ENCODE assay signal across 1 cellular context in the genomic region with DNA sequence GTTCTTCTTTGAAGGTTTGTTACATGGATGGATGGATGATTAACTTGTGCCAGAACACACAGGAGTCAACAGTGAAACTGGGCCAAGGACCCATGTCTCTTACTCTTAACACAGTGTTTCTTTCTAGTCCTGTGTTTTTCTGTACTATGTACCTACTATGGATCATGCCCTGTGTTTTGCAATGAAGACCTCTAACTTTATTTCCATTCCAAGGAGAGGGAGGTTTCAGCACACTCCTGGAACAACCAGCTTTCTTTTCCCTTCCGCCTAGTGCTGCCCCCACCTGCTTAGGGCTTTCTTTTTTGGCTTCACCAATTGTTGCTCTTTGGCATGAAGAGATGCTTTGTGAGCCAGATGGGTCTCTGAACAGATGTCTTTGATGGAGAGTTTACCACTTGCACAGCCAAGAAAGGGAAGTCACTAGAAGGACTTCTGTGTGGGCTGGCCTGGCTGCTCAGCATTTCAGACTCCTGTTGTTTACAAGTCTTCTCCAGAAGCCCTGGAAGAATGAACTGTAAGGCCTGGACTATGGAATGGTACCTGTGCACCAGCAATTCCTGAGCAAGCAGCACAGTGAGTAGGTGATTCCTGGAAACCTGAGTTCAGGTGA.
TF ChIP-seq lines count a peak whose summit lies in the region.

No MANE protein-coding gene starts in this region.

TF ChIP-seq in HepG2, 621 proteins besides CTCF, POLR2A, EP300 and RAD21 (continued from another document and continues in another):
- TF ChIP-seq, protein P1, sequence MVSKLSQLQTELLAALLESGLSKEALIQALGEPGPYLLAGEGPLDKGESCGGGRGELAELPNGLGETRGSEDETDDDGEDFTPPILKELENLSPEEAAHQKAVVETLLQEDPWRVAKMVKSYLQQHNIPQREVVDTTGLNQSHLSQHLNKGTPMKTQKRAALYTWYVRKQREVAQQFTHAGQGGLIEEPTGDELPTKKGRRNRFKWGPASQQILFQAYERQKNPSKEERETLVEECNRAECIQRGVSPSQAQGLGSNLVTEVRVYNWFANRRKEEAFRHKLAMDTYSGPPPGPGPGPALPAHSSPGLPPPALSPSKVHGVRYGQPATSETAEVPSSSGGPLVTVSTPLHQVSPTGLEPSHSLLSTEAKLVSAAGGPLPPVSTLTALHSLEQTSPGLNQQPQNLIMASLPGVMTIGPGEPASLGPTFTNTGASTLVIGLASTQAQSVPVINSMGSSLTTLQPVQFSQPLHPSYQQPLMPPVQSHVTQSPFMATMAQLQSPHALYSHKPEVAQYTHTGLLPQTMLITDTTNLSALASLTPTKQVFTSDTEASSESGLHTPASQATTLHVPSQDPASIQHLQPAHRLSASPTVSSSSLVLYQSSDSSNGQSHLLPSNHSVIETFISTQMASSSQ (IDR thresholded peaks at IDR 0.05; ENCODE audit: low read depth) = peak; percentile 82
- TF ChIP-seq, protein P1 (CRISPR knock-in tag; IDR thresholded peaks at IDR 0.05; ENCODE audit: borderline replicate concordance) = peak; percentile 74; the same call in 1 of the 2 replicates
- TF ChIP-seq JUN (CRISPR knock-in tag; IDR thresholded peaks at IDR 0.05) = no peak
- TF ChIP-seq, protein P2, sequence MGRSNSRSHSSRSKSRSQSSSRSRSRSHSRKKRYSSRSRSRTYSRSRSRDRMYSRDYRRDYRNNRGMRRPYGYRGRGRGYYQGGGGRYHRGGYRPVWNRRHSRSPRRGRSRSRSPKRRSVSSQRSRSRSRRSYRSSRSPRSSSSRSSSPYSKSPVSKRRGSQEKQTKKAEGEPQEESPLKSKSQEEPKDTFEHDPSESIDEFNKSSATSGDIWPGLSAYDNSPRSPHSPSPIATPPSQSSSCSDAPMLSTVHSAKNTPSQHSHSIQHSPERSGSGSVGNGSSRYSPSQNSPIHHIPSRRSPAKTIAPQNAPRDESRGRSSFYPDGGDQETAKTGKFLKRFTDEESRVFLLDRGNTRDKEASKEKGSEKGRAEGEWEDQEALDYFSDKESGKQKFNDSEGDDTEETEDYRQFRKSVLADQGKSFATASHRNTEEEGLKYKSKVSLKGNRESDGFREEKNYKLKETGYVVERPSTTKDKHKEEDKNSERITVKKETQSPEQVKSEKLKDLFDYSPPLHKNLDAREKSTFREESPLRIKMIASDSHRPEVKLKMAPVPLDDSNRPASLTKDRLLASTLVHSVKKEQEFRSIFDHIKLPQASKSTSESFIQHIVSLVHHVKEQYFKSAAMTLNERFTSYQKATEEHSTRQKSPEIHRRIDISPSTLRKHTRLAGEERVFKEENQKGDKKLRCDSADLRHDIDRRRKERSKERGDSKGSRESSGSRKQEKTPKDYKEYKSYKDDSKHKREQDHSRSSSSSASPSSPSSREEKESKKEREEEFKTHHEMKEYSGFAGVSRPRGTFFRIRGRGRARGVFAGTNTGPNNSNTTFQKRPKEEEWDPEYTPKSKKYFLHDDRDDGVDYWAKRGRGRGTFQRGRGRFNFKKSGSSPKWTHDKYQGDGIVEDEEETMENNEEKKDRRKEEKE (IDR thresholded peaks at IDR 0.05) = no peak
- peak; percentile 31; the same call in 1 of the 2 replicates for TF ChIP-seq ZNF331 (CRISPR knock-in tag; IDR thresholded peaks at IDR 0.05)
- TF ChIP-seq, protein P3, sequence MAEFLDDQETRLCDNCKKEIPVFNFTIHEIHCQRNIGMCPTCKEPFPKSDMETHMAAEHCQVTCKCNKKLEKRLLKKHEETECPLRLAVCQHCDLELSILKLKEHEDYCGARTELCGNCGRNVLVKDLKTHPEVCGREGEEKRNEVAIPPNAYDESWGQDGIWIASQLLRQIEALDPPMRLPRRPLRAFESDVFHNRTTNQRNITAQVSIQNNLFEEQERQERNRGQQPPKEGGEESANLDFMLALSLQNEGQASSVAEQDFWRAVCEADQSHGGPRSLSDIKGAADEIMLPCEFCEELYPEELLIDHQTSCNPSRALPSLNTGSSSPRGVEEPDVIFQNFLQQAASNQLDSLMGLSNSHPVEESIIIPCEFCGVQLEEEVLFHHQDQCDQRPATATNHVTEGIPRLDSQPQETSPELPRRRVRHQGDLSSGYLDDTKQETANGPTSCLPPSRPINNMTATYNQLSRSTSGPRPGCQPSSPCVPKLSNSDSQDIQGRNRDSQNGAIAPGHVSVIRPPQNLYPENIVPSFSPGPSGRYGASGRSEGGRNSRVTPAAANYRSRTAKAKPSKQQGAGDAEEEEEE (CRISPR knock-in tag; IDR thresholded peaks at IDR 0.05; ENCODE audit: borderline replicate concordance) = no peak
- TF ChIP-seq SOX13 (IDR thresholded peaks at IDR 0.05) = no peak
- peak in 1 of 2 experiments; percentile 50; a peak in 2 of 4 replicates for TF ChIP-seq SOX13 (CRISPR knock-in tag; conservative IDR thresholded peaks at IDR 0.05 in 1 of 2, IDR thresholded peaks at IDR 0.05 in 1 of 2)
- peak; percentile 39; the same call in 1 of the 2 replicates for TF ChIP-seq ZKSCAN8 (CRISPR knock-in tag; IDR thresholded peaks at IDR 0.05; ENCODE audit: borderline replicate concordance)
- TF ChIP-seq ZNF235 (CRISPR knock-in tag; IDR thresholded peaks at IDR 0.05; ENCODE audit: borderline replicate concordance) = no peak
- no peak for TF ChIP-seq TOE1 (CRISPR knock-in tag; IDR thresholded peaks at IDR 0.05)
- TF ChIP-seq MLLT10 (CRISPR knock-in tag; IDR thresholded peaks at IDR 0.05) = no peak
- peak; percentile 62 for TF ChIP-seq MED1 (CRISPR knock-in tag; IDR thresholded peaks at IDR 0.05)
- TF ChIP-seq, protein P4, sequence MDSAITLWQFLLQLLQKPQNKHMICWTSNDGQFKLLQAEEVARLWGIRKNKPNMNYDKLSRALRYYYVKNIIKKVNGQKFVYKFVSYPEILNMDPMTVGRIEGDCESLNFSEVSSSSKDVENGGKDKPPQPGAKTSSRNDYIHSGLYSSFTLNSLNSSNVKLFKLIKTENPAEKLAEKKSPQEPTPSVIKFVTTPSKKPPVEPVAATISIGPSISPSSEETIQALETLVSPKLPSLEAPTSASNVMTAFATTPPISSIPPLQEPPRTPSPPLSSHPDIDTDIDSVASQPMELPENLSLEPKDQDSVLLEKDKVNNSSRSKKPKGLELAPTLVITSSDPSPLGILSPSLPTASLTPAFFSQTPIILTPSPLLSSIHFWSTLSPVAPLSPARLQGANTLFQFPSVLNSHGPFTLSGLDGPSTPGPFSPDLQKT (CRISPR knock-in tag; IDR thresholded peaks at IDR 0.05; ENCODE audit: borderline replicate concordance) = no peak
- peak; percentile 36; the same call in 1 of the 2 replicates for TF ChIP-seq ZMYM4 (CRISPR knock-in tag; IDR thresholded peaks at IDR 0.05)
- 0 out of 2 replicates have a peak, but pooled peaks have one; percentile 21 for TF ChIP-seq FOXK2 (IDR thresholded peaks at IDR 0.05)
- TF ChIP-seq, protein P5, sequence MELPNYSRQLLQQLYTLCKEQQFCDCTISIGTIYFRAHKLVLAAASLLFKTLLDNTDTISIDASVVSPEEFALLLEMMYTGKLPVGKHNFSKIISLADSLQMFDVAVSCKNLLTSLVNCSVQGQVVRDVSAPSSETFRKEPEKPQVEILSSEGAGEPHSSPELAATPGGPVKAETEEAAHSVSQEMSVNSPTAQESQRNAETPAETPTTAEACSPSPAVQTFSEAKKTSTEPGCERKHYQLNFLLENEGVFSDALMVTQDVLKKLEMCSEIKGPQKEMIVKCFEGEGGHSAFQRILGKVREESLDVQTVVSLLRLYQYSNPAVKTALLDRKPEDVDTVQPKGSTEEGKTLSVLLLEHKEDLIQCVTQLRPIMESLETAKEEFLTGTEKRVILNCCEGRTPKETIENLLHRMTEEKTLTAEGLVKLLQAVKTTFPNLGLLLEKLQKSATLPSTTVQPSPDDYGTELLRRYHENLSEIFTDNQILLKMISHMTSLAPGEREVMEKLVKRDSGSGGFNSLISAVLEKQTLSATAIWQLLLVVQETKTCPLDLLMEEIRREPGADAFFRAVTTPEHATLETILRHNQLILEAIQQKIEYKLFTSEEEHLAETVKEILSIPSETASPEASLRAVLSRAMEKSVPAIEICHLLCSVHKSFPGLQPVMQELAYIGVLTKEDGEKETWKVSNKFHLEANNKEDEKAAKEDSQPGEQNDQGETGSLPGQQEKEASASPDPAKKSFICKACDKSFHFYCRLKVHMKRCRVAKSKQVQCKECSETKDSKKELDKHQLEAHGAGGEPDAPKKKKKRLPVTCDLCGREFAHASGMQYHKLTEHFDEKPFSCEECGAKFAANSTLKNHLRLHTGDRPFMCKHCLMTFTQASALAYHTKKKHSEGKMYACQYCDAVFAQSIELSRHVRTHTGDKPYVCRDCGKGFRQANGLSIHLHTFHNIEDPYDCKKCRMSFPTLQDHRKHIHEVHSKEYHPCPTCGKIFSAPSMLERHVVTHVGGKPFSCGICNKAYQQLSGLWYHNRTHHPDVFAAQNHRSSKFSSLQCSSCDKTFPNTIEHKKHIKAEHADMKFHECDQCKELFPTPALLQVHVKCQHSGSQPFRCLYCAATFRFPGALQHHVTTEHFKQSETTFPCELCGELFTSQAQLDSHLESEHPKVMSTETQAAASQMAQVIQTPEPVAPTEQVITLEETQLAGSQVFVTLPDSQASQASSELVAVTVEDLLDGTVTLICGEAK (IDR thresholded peaks at IDR 0.05) = no peak
- TF ChIP-seq, protein P5 (CRISPR knock-in tag; IDR thresholded peaks at IDR 0.05) = peak; percentile 57; the same call in 1 of the 2 replicates
- peak; percentile 72 for TF ChIP-seq PHF5A (CRISPR knock-in tag; IDR thresholded peaks at IDR 0.05; ENCODE audit: low read depth, unreplicated experiment)
- TF ChIP-seq, protein P6, sequence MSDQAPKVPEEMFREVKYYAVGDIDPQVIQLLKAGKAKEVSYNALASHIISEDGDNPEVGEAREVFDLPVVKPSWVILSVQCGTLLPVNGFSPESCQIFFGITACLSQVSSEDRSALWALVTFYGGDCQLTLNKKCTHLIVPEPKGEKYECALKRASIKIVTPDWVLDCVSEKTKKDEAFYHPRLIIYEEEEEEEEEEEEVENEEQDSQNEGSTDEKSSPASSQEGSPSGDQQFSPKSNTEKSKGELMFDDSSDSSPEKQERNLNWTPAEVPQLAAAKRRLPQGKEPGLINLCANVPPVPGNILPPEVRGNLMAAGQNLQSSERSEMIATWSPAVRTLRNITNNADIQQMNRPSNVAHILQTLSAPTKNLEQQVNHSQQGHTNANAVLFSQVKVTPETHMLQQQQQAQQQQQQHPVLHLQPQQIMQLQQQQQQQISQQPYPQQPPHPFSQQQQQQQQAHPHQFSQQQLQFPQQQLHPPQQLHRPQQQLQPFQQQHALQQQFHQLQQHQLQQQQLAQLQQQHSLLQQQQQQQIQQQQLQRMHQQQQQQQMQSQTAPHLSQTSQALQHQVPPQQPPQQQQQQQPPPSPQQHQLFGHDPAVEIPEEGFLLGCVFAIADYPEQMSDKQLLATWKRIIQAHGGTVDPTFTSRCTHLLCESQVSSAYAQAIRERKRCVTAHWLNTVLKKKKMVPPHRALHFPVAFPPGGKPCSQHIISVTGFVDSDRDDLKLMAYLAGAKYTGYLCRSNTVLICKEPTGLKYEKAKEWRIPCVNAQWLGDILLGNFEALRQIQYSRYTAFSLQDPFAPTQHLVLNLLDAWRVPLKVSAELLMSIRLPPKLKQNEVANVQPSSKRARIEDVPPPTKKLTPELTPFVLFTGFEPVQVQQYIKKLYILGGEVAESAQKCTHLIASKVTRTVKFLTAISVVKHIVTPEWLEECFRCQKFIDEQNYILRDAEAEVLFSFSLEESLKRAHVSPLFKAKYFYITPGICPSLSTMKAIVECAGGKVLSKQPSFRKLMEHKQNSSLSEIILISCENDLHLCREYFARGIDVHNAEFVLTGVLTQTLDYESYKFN (CRISPR knock-in tag; conservative IDR thresholded peaks at IDR 0.05) = peak; percentile 85
- peak; percentile 47; the same call in 1 of the 2 replicates for TF ChIP-seq HMG20A (CRISPR knock-in tag; IDR thresholded peaks at IDR 0.05; ENCODE audit: borderline replicate concordance)
- no peak for TF ChIP-seq ARNTL (CRISPR knock-in tag; IDR thresholded peaks at IDR 0.05)
- no peak for TF ChIP-seq ZFP41 (CRISPR knock-in tag; IDR thresholded peaks at IDR 0.05; ENCODE audit: borderline replicate concordance)
- TF ChIP-seq RBM22 (optimal IDR thresholded peaks at IDR 0.05; ENCODE audit: low read length) = no peak
- TF ChIP-seq KLF12 (CRISPR knock-in tag; IDR thresholded peaks at IDR 0.05; ENCODE audit: borderline replicate concordance) = no peak
- no peak for TF ChIP-seq SMARCC2 (IDR thresholded peaks at IDR 0.05)
- no peak for TF ChIP-seq ZNF891 (CRISPR knock-in tag; IDR thresholded peaks at IDR 0.05)
